26 cellular contexts compared by ENCODE assay signal in the genomic region with DNA sequence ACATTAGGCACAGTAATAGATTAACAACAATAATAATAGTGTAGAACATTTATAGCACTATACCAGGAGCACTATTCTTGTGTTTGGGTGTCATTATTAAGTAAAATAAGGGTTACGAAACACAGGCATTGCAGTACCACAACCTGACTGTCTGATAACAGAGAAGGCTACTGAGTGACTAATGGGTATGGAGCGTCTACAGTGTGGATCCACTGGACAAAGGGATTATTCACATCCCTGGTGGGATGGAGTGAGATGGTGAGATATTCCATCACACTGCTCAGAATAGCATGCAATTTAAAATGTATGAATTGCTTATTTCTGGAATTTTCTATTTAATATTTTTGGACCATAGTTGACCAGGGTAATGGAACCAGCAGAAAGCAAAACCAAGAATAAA. TPM values are rescaled to one million over a fixed set of nuclear protein-coding genes. Genes with fewer than 3 reads are reported as not detected.
A peak's percentile ranks its signal among the peaks of the same experiment; 100 is the strongest.
DNase-seq lines count a peak whose midpoint lies in the region; ATAC-seq and TF ChIP-seq lines count a peak whose summit lies in the region.
"Had no signal": no experiment of that assay in that cellular context is flagged by ENCODE, and none has a peak within 500 bp of the region (broad histone marks: within the 10 kb centered on the region; RNA-seq: fewer than 3 reads in every experiment).

No MANE protein-coding gene starts in this region.

- no peak overlapping the region for H2BK120ac ChIP-seq in IMR-90 (ENCODE audit: low read depth, low read length)

- H3K9ac ChIP-seq in IMR-90 (ENCODE audit: low read depth, low read length) (no peak overlapping the region), mammary epithelial cell (ENCODE audit: insufficient read depth, low read length) (no peak overlapping the region)

- H3K27ac ChIP-seq in IMR-90 (ENCODE audit: insufficient read depth, low read length) = no peak overlapping the region
- no peak overlapping the region for H3K27ac ChIP-seq in mammary epithelial cell (ENCODE audit: insufficient read depth, low read depth, low read length)
- H3K27ac ChIP-seq: Peyer's patch, SJSA1 had no signal

- BruUV-seq in IMR-90 (replicated peaks; lab: Mats Ljungman, UMichigan) (no TSS peak), mammary epithelial cell (replicated peaks; lab: Mats Ljungman, UMichigan) (no TSS peak)

- H2BK15ac ChIP-seq in IMR-90 (ENCODE audit: low read depth, low read length) = no peak overlapping the region

- no peak overlapping the region for H3K23ac ChIP-seq in IMR-90 (ENCODE audit: low read depth, low read length)

- TF ChIP-seq POLR2A in IMR-90 (IDR thresholded peaks at IDR 0.05; ENCODE audit: low read depth, low read length) = no peak

- H3K4me3 ChIP-seq in IMR-90 (ENCODE audit: insufficient read depth, low read depth, low read length) (no peak overlapping the region), mammary epithelial cell (replicated peaks in 1 of 3; ENCODE audit: insufficient read depth in 1 of 3, low read depth in 2 of 3, low read length in 3 of 3) (no peak overlapping the region), fibroblast of the aortic adventitia (ENCODE audit: low read depth, low read length) (no peak overlapping the region)
- H3K4me3 ChIP-seq: K562, Peyer's patch, SJSA1 had no signal

- no peak overlapping the region for H2AK9ac ChIP-seq in IMR-90 (replicated peaks; ENCODE audit: low read depth, low read length, poor library complexity)

- H3K4ac ChIP-seq in IMR-90 (ENCODE audit: low read depth, low read length) = no peak overlapping the region

- H2BK20ac ChIP-seq in IMR-90 (ENCODE audit: low read depth, low read length) = no peak overlapping the region

- no peak for ATAC-seq in IMR-90 (ENCODE audit: low read depth)
- ATAC-seq: CD8-positive, alpha-beta T cell; K562; Right ventricle myocardium inferior had no signal

- no peak overlapping the region for H4K91ac ChIP-seq in IMR-90 (ENCODE audit: insufficient read depth, low read depth, low read length)

- no peak overlapping the region for H4K5ac ChIP-seq in IMR-90 (ENCODE audit: low read depth, low read length)

- DNase-seq in COLO829 (ENCODE audit: low spot score) (peak; percentile 50), IMR-90 (peak; percentile 8), mammary epithelial cell (peak; percentile 27), fibroblast of the aortic adventitia (ENCODE audit: low read depth) (peak; percentile 43), NCI-H510A treated with DMSO at 0.1 percent for 48 hours (lab: John Stamatoyannopoulos, UW) (no peak), RPMI8226 (no peak)
- no peak for DNase-seq in stimulated activated CD4-positive, alpha-beta T cell treated with anti-CD3 and anti-CD28 coated beads, Interleukin-4, amount 100 ng/mL, for 24 hours
- no peak for DNase-seq in activated naive CD4-positive, alpha-beta T cell treated with anti-CD3 and anti-CD28 coated beads, Interleukin-2, amount 50 U/mL, for 16 hours
- DNase-seq: 8988T; AML-193; C1 segment of cervical spinal cord; Calu3; CD8-positive, alpha-beta T cell; DMS153; GF-D8; NCI-H1092 treated with DMSO at 0.1 percent for 48 hours; NCI-H146; NCI-H2029; NCI-H2227 treated with DMSO at 0.1 percent for 48 hours; NCI-H524; Peyer's patch had no signal

- H3K56ac ChIP-seq in IMR-90 (ENCODE audit: extremely low read depth, insufficient read depth, low read length) = no peak overlapping the region

- in situ Hi-C loops in IMR-90 (cut with MboI; ENCODE audit: low sequenced_read_pairs) (no loop called here), mammary epithelial cell (cut with MboI; ENCODE audit: low sequenced_read_pairs in 2 of 2) (no loop called here)

- H3K4me2 ChIP-seq in IMR-90 (ENCODE audit: low read depth, low read length) (no peak overlapping the region), mammary epithelial cell (ENCODE audit: insufficient read depth, low read depth, low read length) (no peak overlapping the region)

- no peak overlapping the region for H3K18ac ChIP-seq in IMR-90 (ENCODE audit: low read depth, low read length)

- H2AK5ac ChIP-seq in IMR-90 (ENCODE audit: low read depth, low read length) = no peak overlapping the region

- no peak overlapping the region for H3K14ac ChIP-seq in IMR-90 (replicated peaks; ENCODE audit: low read depth, low read length)

- no peak overlapping the region for H2BK5ac ChIP-seq in IMR-90 (ENCODE audit: low read depth, low read length, poor library complexity, severe bottlenecking)

- H3K27me3 ChIP-seq in IMR-90 (ENCODE audit: control insufficient read depth, insufficient read depth, low read length) (peaks cover 14% of the 10 kb centered on the region), mammary epithelial cell (ENCODE audit: insufficient read depth, low read length) (peaks cover 6% of the 10 kb centered on the region)
- H3K27me3 ChIP-seq: Peyer's patch had no signal

- H2AFZ ChIP-seq in IMR-90 (replicated peaks; ENCODE audit: low read length, poor library complexity) (no peak overlapping the region), mammary epithelial cell (ENCODE audit: low read depth, low read length) (no peak overlapping the region)

- WGBS in IMR-90 (ENCODE audit: extremely low coverage in 2 of 2, insufficient read length in 1 of 2), 2 experiments = no CpG with 5 or more reads among the region's 2 CpGs
- WGBS in mammary epithelial cell (ENCODE audit: low coverage, missing lambda C conversion rate) = 78% methylated on average over 2 of the region's 2 CpGs

- H3K4me1 ChIP-seq in IMR-90 (ENCODE audit: control insufficient read depth, insufficient read depth, low read length) (no peaks in the 10 kb centered on the region), mammary epithelial cell (ENCODE audit: insufficient read depth, low read length) (no peaks in the 10 kb centered on the region)
- H3K4me1 ChIP-seq: Peyer's patch, SJSA1 had no signal

- CTCF ChIA-PET in IMR-90 (lab: Yijun Ruan, JAX) = no interaction called here
- CTCF ChIA-PET in mammary epithelial cell (lab: Charles Lee; ENCODE audit: low non-redundant PET) = no interaction called here

- no peaks in the 10 kb centered on the region for H3K79me2 ChIP-seq in mammary epithelial cell (ENCODE audit: insufficient read depth, low read length)

- intact Hi-C loops in IMR-90 (cut with micrococcal nuclease) = no loop called here
- intact Hi-C loops in mammary epithelial cell (cut with micrococcal nuclease) = no loop called here

- dilution Hi-C loops in IMR-90 (cut with HindIII; ENCODE audit: low sequenced_read_pairs, unreplicated experiment) (no loop called here), mammary epithelial cell (cut with HindIII; ENCODE audit: low sequenced_read_pairs) (no loop called here)

- no peaks in the 10 kb centered on the region for H3K9me1 ChIP-seq in IMR-90 (ENCODE audit: insufficient read depth, low read length)

- H3K79me1 ChIP-seq in IMR-90 (ENCODE audit: low read depth in 1 of 2, low read length in 2 of 2) = no peaks in the 10 kb centered on the region

- no peak for TF ChIP-seq CTCF in IMR-90 (conservative IDR thresholded peaks at IDR 0.05; ENCODE audit: low read depth, low read length)
- no peak for TF ChIP-seq CTCF in mammary epithelial cell (conservative IDR thresholded peaks at IDR 0.05 in 1 of 2, IDR thresholded peaks at IDR 0.05 in 1 of 2; ENCODE audit: extremely low read depth in 1 of 2, insufficient read depth in 1 of 2, low read depth in 1 of 2, low read length in 2 of 2)
- no peak for TF ChIP-seq CTCF in fibroblast of the aortic adventitia (IDR thresholded peaks at IDR 0.05; ENCODE audit: insufficient read depth, low read length)

- no peak for TF ChIP-seq RAD21 in IMR-90 (IDR thresholded peaks at IDR 0.05; ENCODE audit: low read length)

- H3K9me3 ChIP-seq in IMR-90 (ENCODE audit: control insufficient read depth, insufficient read depth, low read length) (no peaks in the 10 kb centered on the region), mammary epithelial cell (replicated peaks; ENCODE audit: insufficient read depth, low read length) (no peaks in the 10 kb centered on the region)
- H3K9me3 ChIP-seq: Peyer's patch, SJSA1 had no signal

- H4K20me1 ChIP-seq in IMR-90 (ENCODE audit: insufficient read depth, low read length) = no peaks in the 10 kb centered on the region
- no peaks in the 10 kb centered on the region for H4K20me1 ChIP-seq in mammary epithelial cell (ENCODE audit: insufficient read depth, low read length)

- no peaks in the 10 kb centered on the region for H3K36me3 ChIP-seq in IMR-90 (ENCODE audit: control insufficient read depth, insufficient read depth, low read length)
- no peaks in the 10 kb centered on the region for H3K36me3 ChIP-seq in mammary epithelial cell (ENCODE audit: insufficient read depth, low read length)
- H3K36me3 ChIP-seq: Peyer's patch, SJSA1 had no signal

- H4K8ac ChIP-seq in IMR-90 (ENCODE audit: low read depth in 2 of 2, low read length in 2 of 2) = no peak overlapping the region

- POLR2A ChIA-PET in IMR-90 (lab: Charles Lee; ENCODE audit: unreplicated experiment) = no interaction called here

TF ChIP-seq in IMR-90, 13 proteins besides CTCF, POLR2A, EP300 and RAD21:
- TF ChIP-seq CEBPB (IDR thresholded peaks at IDR 0.05; ENCODE audit: low read depth, low read length) = peak; percentile 19; the same call in 1 of the 2 replicates
- no peak for TF ChIP-seq RFX5 (IDR thresholded peaks at IDR 0.05; ENCODE audit: low read depth, low read length)

RNA-seq across cellular contexts. Expression of a gene that starts 18.2 kb away (rescaled TPM):
- total RNA-seq in IMR-90 (2012; rRNA removed) (not detected in 2 replicates), mammary epithelial cell (not detected), fibroblast of the aortic adventitia (ENCODE audit: low replicate concordance) (not detected in 2 replicates)
- polyA plus RNA-seq in IMR-90 (2012; rRNA removed) (not detected in 2 replicates), mammary epithelial cell (not detected)
- not detected in 2 replicates for polyA plus RNA-seq in IMR-90 (2012; cell fraction: cytosol; rRNA removed)
- polyA plus RNA-seq in IMR-90 (2012; cell fraction: nucleus; rRNA removed; ENCODE audit: low replicate concordance) = not detected in 2 replicates
- polyA minus RNA-seq in mammary epithelial cell = not detected
- total RNA-seq: Calu3; CD8-positive, alpha-beta T cell; K562; OCI-LY7; Peyer's patch; Right ventricle myocardium inferior; SJSA1 had no signal
- polyA plus RNA-seq: AG04450, K562 had no signal

Comparison
In these comparisons a context has a peak if more than half of its experiments do, and no peak if none do; other contexts are left out.
1. DNase-seq: peak in COLO829 (single experiment), IMR-90 (single experiment), mammary epithelial cell (single experiment) and fibroblast of the aortic adventitia (single experiment); none in stimulated activated CD4-positive, alpha-beta T cell treated with anti-CD3 and anti-CD28 coated beads, Interleukin-4, amount 100 ng/mL, for 24 hours (single experiment), NCI-H510A treated with DMSO at 0.1 percent for 48 hours (single experiment), RPMI8226 (single experiment) and activated naive CD4-positive, alpha-beta T cell treated with anti-CD3 and anti-CD28 coated beads, Interleukin-2, amount 50 U/mL, for 16 hours (single experiment).